24 cellular contexts compared by ENCODE assay signal in the genomic region with DNA sequence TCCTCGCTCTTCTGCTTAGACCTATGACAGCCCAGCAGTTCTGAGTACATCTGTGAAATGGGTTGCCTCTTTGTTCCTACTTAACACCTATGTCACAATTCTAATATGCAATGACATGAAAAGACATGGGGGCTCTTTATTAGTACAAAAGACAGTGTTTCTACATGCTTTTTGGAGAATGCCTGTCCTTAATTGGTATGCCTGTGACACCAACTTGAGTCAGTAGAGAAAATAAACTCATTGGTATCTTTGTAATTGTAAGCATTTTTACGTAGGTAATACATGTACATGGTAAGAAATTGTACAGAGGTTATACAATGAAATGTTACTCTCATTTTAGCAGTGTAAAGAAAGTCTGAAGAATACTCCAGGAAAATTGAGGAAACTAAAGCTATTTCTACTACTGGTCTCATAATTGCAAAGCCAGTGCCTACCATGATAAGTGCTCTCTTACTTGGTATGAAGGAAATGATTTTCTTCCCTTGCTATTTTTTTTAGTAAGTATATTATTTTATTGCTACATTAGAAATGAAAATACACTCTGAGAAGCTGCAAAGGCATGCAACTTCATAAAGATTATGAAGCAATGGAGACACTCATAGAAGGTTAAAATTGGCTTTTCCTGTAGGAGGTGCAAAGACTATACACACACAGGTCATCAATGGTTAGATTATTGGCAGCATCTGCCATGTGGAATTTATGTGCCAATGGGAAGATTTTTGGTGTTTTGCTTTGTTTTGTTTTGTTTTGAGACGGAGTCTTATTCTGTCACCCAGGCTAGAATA.
"Had no signal": no experiment of that assay in that cellular context is flagged by ENCODE, and none has a peak within 500 bp of the region (broad histone marks: within the 10 kb centered on the region; RNA-seq: fewer than 3 reads in every experiment).

No MANE protein-coding gene starts in this region.

- ATAC-seq: activated T-cell treated with anti-CD3 and anti-CD28 coated beads, Interleukin-2, amount 50 U/mL, for 4 hours; left ventricle myocardium superior; natural killer cell had no signal

- H3K27ac Mint-ChIP-seq: activated CD4-positive, alpha-beta T cell treated with anti-CD3 and anti-CD28 coated beads, Interleukin-2, amount 10 ng/mL, durations not matched to agents 7 days and 5 days; activated naive CD8-positive, alpha-beta T cell treated with anti-CD3 and anti-CD28 coated beads for 36 hours had no signal

- H3K4me2 ChIP-seq: hepatocyte had no signal

- H3K4me3 ChIP-seq: coronary artery, esophagus squamous epithelium, hepatocyte, ovary, prostate gland, thoracic aorta, upper lobe of left lung had no signal

- DNase-seq: activated CD4-positive, alpha-beta T cell treated with anti-CD3 and anti-CD28 coated beads, Interleukin-2, amount 10 ng/mL, durations not matched to agents 7 days and 5 days; activated CD4-positive, CD25-positive, alpha-beta regulatory T cell treated with anti-CD3 and anti-CD28 coated beads, Interleukin-2, amount 50 U/mL, for 72 hours; activated CD8-positive, alpha-beta memory T cell treated with anti-CD3 and anti-CD28 coated beads, Interleukin-2, amount 50 U/mL, for 48 hours; activated naive CD4-positive, alpha-beta T cell treated with Interleukin-2 at 50 U/mL for 16 hours; activated naive CD8-positive, alpha-beta T cell treated with anti-CD3 and anti-CD28 coated beads for 36 hours; activated T-cell treated with anti-CD3 and anti-CD28 coated beads, Interleukin-2, amount 50 U/mL, for 4 hours; amniotic stem cell; esophagus squamous epithelium; glutamatergic neuron; left ventricle myocardium superior; mammary epithelial cell; midbrain; natural killer cell; ovary; stimulated activated CD4-positive, alpha-beta T cell treated with anti-CD3 and anti-CD28 coated beads, Interleukin-4, amount 100 ng/mL, for 24 hours; stimulated activated naive CD4-positive, alpha-beta T cell treated with Interleukin-2 at 50 U/mL for 16 hours; upper lobe of left lung; WERI-Rb-1 had no signal

- H3K9me3 ChIP-seq: esophagus squamous epithelium, ovary, prostate gland, thoracic aorta, upper lobe of left lung had no signal

- H3K36me3 ChIP-seq: esophagus squamous epithelium, ovary, prostate gland, thoracic aorta, upper lobe of left lung had no signal

- H3K27me3 ChIP-seq: esophagus squamous epithelium, hepatocyte, ovary, upper lobe of left lung had no signal

- FAIRE-seq: bronchial epithelial cell, frontal cortex had no signal

- H3K4me3 Mint-ChIP-seq: activated CD4-positive, alpha-beta T cell treated with anti-CD3 and anti-CD28 coated beads, Interleukin-2, amount 10 ng/mL, durations not matched to agents 7 days and 5 days; activated T-cell treated with anti-CD3 and anti-CD28 coated beads, Interleukin-2, amount 50 U/mL, for 4 hours; natural killer cell had no signal

- H2AFZ ChIP-seq: hepatocyte had no signal

- H3K27ac ChIP-seq: coronary artery, esophagus squamous epithelium, hepatocyte, ovary, prostate gland, thoracic aorta, upper lobe of left lung, WERI-Rb-1 had no signal

- H3K9me3 Mint-ChIP-seq: activated CD4-positive, alpha-beta T cell treated with anti-CD3 and anti-CD28 coated beads, Interleukin-2, amount 10 ng/mL, durations not matched to agents 7 days and 5 days; activated naive CD8-positive, alpha-beta T cell treated with anti-CD3 and anti-CD28 coated beads for 36 hours; activated T-cell treated with anti-CD3 and anti-CD28 coated beads, Interleukin-2, amount 50 U/mL, for 4 hours; natural killer cell had no signal

- H3K4me1 ChIP-seq: prostate gland had no signal

- H3K36me3 Mint-ChIP-seq: natural killer cell had no signal
